In the genomic region with DNA sequence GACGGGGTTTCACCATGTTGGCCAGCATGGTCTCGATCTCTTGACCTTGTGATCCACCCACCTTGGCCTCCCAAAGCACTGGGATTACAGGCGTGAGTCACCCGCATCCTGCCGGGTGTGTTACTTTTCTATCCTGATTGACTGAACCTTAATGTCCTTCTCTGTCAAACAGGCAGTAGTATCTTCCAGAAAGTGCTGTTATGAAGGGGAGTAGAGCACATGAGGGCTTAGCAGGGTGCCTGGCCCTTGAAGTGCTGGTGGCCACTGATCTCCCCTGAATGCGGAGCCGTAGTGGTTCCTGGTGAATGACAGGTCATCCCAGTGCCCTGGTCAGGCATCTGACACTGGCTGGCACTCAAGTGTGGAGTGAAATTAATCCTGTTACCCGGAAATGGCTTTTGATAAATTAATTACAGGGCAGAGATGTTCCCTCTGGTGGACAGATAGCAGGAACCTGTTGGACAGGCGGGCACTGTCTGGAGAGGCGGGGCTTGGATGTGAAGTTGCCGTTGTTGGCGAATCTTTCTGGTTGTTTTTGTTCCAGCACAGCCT, we compare ENCODE assay signal across 2 cellular contexts.
TF ChIP-seq lines count a peak whose summit lies in the region.

No MANE protein-coding gene starts in this region.

TF ChIP-seq in GM23338, 12 proteins besides CTCF, POLR2A, EP300 and RAD21 (continued from another document):
- TF ChIP-seq, protein P1, sequence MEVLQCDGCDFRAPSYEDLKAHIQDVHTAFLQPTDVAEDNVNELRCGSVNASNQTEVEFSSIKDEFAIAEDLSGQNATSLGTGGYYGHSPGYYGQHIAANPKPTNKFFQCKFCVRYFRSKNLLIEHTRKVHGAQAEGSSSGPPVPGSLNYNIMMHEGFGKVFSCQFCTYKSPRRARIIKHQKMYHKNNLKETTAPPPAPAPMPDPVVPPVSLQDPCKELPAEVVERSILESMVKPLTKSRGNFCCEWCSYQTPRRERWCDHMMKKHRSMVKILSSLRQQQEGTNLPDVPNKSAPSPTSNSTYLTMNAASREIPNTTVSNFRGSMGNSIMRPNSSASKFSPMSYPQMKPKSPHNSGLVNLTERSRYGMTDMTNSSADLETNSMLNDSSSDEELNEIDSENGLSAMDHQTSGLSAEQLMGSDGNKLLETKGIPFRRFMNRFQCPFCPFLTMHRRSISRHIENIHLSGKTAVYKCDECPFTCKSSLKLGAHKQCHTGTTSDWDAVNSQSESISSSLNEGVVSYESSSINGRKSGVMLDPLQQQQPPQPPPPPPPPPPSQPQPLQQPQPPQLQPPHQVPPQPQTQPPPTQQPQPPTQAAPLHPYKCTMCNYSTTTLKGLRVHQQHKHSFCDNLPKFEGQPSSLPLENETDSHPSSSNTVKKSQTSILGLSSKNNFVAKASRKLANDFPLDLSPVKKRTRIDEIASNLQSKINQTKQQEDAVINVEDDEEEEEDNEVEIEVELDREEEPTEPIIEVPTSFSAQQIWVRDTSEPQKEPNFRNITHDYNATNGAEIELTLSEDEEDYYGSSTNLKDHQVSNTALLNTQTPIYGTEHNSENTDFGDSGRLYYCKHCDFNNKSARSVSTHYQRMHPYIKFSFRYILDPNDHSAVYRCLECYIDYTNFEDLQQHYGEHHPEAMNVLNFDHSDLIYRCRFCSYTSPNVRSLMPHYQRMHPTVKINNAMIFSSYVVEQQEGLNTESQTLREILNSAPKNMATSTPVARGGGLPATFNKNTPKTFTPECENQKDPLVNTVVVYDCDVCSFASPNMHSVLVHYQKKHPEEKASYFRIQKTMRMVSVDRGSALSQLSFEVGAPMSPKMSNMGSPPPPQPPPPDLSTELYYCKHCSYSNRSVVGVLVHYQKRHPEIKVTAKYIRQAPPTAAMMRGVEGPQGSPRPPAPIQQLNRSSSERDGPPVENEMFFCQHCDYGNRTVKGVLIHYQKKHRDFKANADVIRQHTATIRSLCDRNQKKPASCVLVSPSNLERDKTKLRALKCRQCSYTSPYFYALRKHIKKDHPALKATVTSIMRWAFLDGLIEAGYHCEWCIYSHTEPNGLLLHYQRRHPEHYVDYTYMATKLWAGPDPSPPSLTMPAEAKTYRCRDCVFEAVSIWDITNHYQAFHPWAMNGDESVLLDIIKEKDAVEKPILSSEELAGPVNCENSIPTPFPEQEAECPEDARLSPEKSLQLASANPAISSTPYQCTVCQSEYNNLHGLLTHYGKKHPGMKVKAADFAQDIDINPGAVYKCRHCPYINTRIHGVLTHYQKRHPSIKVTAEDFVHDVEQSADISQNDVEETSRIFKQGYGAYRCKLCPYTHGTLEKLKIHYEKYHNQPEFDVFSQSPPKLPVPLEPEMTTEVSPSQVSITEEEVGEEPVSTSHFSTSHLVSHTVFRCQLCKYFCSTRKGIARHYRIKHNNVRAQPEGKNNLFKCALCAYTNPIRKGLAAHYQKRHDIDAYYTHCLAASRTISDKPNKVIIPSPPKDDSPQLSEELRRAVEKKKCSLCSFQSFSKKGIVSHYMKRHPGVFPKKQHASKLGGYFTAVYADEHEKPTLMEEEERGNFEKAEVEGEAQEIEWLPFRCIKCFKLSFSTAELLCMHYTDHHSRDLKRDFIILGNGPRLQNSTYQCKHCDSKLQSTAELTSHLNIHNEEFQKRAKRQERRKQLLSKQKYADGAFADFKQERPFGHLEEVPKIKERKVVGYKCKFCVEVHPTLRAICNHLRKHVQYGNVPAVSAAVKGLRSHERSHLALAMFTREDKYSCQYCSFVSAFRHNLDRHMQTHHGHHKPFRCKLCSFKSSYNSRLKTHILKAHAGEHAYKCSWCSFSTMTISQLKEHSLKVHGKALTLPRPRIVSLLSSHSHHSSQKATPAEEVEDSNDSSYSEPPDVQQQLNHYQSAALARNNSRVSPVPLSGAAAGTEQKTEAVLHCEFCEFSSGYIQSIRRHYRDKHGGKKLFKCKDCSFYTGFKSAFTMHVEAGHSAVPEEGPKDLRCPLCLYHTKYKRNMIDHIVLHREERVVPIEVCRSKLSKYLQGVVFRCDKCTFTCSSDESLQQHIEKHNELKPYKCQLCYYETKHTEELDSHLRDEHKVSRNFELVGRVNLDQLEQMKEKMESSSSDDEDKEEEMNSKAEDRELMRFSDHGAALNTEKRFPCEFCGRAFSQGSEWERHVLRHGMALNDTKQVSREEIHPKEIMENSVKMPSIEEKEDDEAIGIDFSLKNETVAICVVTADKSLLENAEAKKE (CRISPR knock-in tag; IDR thresholded peaks at IDR 0.05), result no peak
- TF ChIP-seq EZH2 (IDR thresholded peaks at IDR 0.05; ENCODE audit: low read depth, unreplicated experiment) (no peak), STAT1 (IDR thresholded peaks at IDR 0.05; ENCODE audit: unreplicated experiment) (no peak)

TF ChIP-seq in SK-N-SH, 30 proteins besides CTCF, POLR2A, EP300 and RAD21 (continued from another document):
- TF ChIP-seq, protein P2, sequence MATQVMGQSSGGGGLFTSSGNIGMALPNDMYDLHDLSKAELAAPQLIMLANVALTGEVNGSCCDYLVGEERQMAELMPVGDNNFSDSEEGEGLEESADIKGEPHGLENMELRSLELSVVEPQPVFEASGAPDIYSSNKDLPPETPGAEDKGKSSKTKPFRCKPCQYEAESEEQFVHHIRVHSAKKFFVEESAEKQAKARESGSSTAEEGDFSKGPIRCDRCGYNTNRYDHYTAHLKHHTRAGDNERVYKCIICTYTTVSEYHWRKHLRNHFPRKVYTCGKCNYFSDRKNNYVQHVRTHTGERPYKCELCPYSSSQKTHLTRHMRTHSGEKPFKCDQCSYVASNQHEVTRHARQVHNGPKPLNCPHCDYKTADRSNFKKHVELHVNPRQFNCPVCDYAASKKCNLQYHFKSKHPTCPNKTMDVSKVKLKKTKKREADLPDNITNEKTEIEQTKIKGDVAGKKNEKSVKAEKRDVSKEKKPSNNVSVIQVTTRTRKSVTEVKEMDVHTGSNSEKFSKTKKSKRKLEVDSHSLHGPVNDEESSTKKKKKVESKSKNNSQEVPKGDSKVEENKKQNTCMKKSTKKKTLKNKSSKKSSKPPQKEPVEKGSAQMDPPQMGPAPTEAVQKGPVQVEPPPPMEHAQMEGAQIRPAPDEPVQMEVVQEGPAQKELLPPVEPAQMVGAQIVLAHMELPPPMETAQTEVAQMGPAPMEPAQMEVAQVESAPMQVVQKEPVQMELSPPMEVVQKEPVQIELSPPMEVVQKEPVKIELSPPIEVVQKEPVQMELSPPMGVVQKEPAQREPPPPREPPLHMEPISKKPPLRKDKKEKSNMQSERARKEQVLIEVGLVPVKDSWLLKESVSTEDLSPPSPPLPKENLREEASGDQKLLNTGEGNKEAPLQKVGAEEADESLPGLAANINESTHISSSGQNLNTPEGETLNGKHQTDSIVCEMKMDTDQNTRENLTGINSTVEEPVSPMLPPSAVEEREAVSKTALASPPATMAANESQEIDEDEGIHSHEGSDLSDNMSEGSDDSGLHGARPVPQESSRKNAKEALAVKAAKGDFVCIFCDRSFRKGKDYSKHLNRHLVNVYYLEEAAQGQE (IDR thresholded peaks at IDR 0.05; ENCODE audit: low read depth, low read length), result no peak
- TF ChIP-seq TEAD4 (IDR thresholded peaks at IDR 0.05; ENCODE audit: borderline replicate concordance, insufficient read depth), result no peak
- peak; percentile 95 for TF ChIP-seq RCOR1 (IDR thresholded peaks at IDR 0.05; ENCODE audit: low read length)
- TF ChIP-seq TCF12 (IDR thresholded peaks at IDR 0.05), result no peak
- TF ChIP-seq, protein P3, sequence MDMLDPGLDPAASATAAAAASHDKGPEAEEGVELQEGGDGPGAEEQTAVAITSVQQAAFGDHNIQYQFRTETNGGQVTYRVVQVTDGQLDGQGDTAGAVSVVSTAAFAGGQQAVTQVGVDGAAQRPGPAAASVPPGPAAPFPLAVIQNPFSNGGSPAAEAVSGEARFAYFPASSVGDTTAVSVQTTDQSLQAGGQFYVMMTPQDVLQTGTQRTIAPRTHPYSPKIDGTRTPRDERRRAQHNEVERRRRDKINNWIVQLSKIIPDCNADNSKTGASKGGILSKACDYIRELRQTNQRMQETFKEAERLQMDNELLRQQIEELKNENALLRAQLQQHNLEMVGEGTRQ (IDR thresholded peaks at IDR 0.05; ENCODE audit: borderline replicate concordance, low read depth, low read length), result no peak
- TF ChIP-seq EZH2phosphoT487 (IDR thresholded peaks at IDR 0.05; ENCODE audit: borderline replicate concordance, low read depth), result no peak
- no peak for TF ChIP-seq MEF2A (IDR thresholded peaks at IDR 0.05; ENCODE audit: borderline replicate concordance, low read depth)
- no peak for TF ChIP-seq NFIC (IDR thresholded peaks at IDR 0.05; ENCODE audit: borderline replicate concordance)
- TF ChIP-seq, protein P4, sequence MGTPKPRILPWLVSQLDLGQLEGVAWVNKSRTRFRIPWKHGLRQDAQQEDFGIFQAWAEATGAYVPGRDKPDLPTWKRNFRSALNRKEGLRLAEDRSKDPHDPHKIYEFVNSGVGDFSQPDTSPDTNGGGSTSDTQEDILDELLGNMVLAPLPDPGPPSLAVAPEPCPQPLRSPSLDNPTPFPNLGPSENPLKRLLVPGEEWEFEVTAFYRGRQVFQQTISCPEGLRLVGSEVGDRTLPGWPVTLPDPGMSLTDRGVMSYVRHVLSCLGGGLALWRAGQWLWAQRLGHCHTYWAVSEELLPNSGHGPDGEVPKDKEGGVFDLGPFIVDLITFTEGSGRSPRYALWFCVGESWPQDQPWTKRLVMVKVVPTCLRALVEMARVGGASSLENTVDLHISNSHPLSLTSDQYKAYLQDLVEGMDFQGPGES (IDR thresholded peaks at IDR 0.05; ENCODE audit: low read depth, low read length), result no peak
- no peak for TF ChIP-seq NRF1 (IDR thresholded peaks at IDR 0.05; ENCODE audit: low read depth, low read length)
- TF ChIP-seq SMC3 (IDR thresholded peaks at IDR 0.05; ENCODE audit: low read depth, low read length), result no peak
- TF ChIP-seq, protein P5, sequence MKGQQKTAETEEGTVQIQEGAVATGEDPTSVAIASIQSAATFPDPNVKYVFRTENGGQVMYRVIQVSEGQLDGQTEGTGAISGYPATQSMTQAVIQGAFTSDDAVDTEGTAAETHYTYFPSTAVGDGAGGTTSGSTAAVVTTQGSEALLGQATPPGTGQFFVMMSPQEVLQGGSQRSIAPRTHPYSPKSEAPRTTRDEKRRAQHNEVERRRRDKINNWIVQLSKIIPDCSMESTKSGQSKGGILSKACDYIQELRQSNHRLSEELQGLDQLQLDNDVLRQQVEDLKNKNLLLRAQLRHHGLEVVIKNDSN (IDR thresholded peaks at IDR 0.05; ENCODE audit: borderline replicate concordance, low read depth), result no peak
- TF ChIP-seq RXRA (IDR thresholded peaks at IDR 0.05; ENCODE audit: borderline replicate concordance, low read depth), result no peak
- 0 out of 2 replicates have a peak, but pooled peaks have one; percentile 41 for TF ChIP-seq FOXJ3 (CRISPR knock-in tag; IDR thresholded peaks at IDR 0.05)
- TF ChIP-seq, protein P6, sequence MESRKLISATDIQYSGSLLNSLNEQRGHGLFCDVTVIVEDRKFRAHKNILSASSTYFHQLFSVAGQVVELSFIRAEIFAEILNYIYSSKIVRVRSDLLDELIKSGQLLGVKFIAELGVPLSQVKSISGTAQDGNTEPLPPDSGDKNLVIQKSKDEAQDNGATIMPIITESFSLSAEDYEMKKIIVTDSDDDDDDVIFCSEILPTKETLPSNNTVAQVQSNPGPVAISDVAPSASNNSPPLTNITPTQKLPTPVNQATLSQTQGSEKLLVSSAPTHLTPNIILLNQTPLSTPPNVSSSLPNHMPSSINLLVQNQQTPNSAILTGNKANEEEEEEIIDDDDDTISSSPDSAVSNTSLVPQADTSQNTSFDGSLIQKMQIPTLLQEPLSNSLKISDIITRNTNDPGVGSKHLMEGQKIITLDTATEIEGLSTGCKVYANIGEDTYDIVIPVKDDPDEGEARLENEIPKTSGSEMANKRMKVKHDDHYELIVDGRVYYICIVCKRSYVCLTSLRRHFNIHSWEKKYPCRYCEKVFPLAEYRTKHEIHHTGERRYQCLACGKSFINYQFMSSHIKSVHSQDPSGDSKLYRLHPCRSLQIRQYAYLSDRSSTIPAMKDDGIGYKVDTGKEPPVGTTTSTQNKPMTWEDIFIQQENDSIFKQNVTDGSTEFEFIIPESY (IDR thresholded peaks at IDR 0.05; ENCODE audit: borderline replicate concordance, low read depth), result no peak
- TF ChIP-seq YY1 (IDR thresholded peaks at IDR 0.05; ENCODE audit: low read depth), result no peak
- TF ChIP-seq JUND (IDR thresholded peaks at IDR 0.05), result no peak
- no peak for TF ChIP-seq RFX5 (IDR thresholded peaks at IDR 0.05; ENCODE audit: low read length)
- no peak for TF ChIP-seq POLR2AphosphoS5 (IDR thresholded peaks at IDR 0.05; ENCODE audit: low read depth, low read length)
- peak; percentile 96 for TF ChIP-seq MXI1 (IDR thresholded peaks at IDR 0.05; ENCODE audit: low read depth, low read length)
- TF ChIP-seq ELF1 (IDR thresholded peaks at IDR 0.05), result no peak
- no peak for TF ChIP-seq GABPA (IDR thresholded peaks at IDR 0.05; ENCODE audit: low read depth)
- TF ChIP-seq TAF1 (IDR thresholded peaks at IDR 0.05; ENCODE audit: borderline replicate concordance, low read depth, low read length), result no peak
- TF ChIP-seq FOSL2 (IDR thresholded peaks at IDR 0.05; ENCODE audit: borderline replicate concordance, low read depth), result no peak
- TF ChIP-seq CHD2 (IDR thresholded peaks at IDR 0.05; ENCODE audit: low read length, partially characterized antibody), result peak; percentile 28
- TF ChIP-seq, protein P7, sequence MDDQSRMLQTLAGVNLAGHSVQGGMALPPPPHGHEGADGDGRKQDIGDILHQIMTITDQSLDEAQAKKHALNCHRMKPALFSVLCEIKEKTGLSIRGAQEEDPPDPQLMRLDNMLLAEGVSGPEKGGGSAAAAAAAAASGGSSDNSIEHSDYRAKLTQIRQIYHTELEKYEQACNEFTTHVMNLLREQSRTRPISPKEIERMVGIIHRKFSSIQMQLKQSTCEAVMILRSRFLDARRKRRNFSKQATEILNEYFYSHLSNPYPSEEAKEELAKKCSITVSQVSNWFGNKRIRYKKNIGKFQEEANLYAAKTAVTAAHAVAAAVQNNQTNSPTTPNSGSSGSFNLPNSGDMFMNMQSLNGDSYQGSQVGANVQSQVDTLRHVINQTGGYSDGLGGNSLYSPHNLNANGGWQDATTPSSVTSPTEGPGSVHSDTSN (IDR thresholded peaks at IDR 0.05), result no peak
- TF ChIP-seq, protein P8, sequence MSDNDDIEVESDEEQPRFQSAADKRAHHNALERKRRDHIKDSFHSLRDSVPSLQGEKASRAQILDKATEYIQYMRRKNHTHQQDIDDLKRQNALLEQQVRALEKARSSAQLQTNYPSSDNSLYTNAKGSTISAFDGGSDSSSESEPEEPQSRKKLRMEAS (IDR thresholded peaks at IDR 0.05; ENCODE audit: low read depth), result no peak
